14 cellular contexts compared by ENCODE assay signal in genomic region chr9:73050887-73051550, GRCh38.
A peak's percentile ranks its signal among the peaks of the same experiment; 100 is the strongest.
DNase-seq lines count a peak whose midpoint lies in the region; ATAC-seq, FAIRE-seq and TF ChIP-seq lines count a peak whose summit lies in the region.
"Had no signal": no experiment of that assay in that cellular context is flagged by ENCODE, and none has a peak within 500 bp of the region (broad histone marks: within the 10 kb centered on the region; RNA-seq: fewer than 3 reads in every experiment).

No MANE protein-coding gene starts in this region.

- CTCF ChIA-PET in H1 (lab: Charles Lee; ENCODE audit: partially characterized antibody): interaction anchor here (1.1 to 2.0 kb wide), 4 partner anchors 9 to 179 kb away, joined by 3 to 5 read pairs (median 4); no protein-coding TSS in a partner anchor

- H2BK5ac ChIP-seq in H1 (ENCODE audit: low read depth, low read length): no peak overlapping the region
- H2BK5ac ChIP-seq in mesendoderm (ENCODE audit: low read length): no peak overlapping the region

- no peak overlapping the region for H2BK12ac ChIP-seq in H1 (ENCODE audit: low read depth, low read length)

- H3K4me3 Mint-ChIP-seq in progenitor cell of endocrine pancreas (ENCODE audit: low read depth): no peak overlapping the region
- H3K4me3 Mint-ChIP-seq: activated naive CD4-positive, alpha-beta T cell treated with anti-CD3 and anti-CD28 coated beads, Interleukin-2, amount 10 ng/mL, durations not matched to agents 7 days and 5 days had no signal

- no peak overlapping the region for H2AK5ac ChIP-seq in H1 (ENCODE audit: low read depth, low read length)
- no peak overlapping the region for H2AK5ac ChIP-seq in mesendoderm (ENCODE audit: low read length)

- H4K20me1 ChIP-seq in H1 (replicated peaks in 1 of 2; ENCODE audit: control insufficient read depth in 1 of 2, insufficient read depth in 2 of 2, low read length in 2 of 2): no peaks in the 10 kb centered on the region

- FAIRE-seq in H1 (lab: Jason Lieb, UNC): peak; percentile 36

- H3K9me3 ChIP-seq in H1 (ENCODE audit: insufficient read depth in 2 of 2, low read depth in 1 of 2, low read length in 1 of 2): no peaks in the 10 kb centered on the region
- H3K9me3 ChIP-seq: ovary had no signal

- no peak for TF ChIP-seq EP300 in H1 (IDR thresholded peaks at IDR 0.05; ENCODE audit: borderline replicate concordance in 1 of 2, low read depth in 2 of 2, low read length in 2 of 2)

- H4K5ac ChIP-seq in H1 (ENCODE audit: insufficient read length, low read depth, low read length) (peak overlapping the region; percentile 52), mesendoderm (ENCODE audit: low read length) (no peak overlapping the region)

- H3K23ac ChIP-seq in H1 (ENCODE audit: insufficient read length) (no peak overlapping the region), mesendoderm (ENCODE audit: low read length) (no peak overlapping the region)

- TF ChIP-seq POLR2A in H1 (IDR thresholded peaks at IDR 0.05; ENCODE audit: control extremely low read depth in 1 of 2, low read depth in 2 of 2, low read length in 2 of 2) (no peak), erythroblast (IDR thresholded peaks at IDR 0.05; ENCODE audit: low read length) (no peak)

- H3K27me3 ChIP-seq in H1 (replicated peaks in 1 of 4; ENCODE audit: control insufficient read depth in 3 of 4, extremely low read depth in 1 of 4, insufficient read depth in 3 of 4, low read length in 3 of 4): no peaks in the 10 kb centered on the region
- H3K27me3 ChIP-seq in mesendoderm (ENCODE audit: insufficient read depth, low read length, poor library complexity): no peaks in the 10 kb centered on the region
- H3K27me3 ChIP-seq: ovary had no signal

- H3K14ac ChIP-seq in H1 (ENCODE audit: insufficient read length): no peak overlapping the region

- H3K4me2 ChIP-seq in H1 (ENCODE audit: insufficient read depth in 1 of 2, low read depth in 2 of 2, low read length in 2 of 2) (peak overlapping the region; percentile 31 to 56; a peak in 3 of 4 replicates), mesendoderm (ENCODE audit: low read length) (no peak overlapping the region)

- POLR2A ChIA-PET in H1 (lab: Charles Lee; ENCODE audit: partially characterized antibody): interaction anchor here (1.8 kb wide), 1 partner anchor 13 kb away, joined by 5 read pairs; no protein-coding TSS in a partner anchor

- H3K9me3 Mint-ChIP-seq in progenitor cell of endocrine pancreas (ENCODE audit: low read depth): no peaks in the 10 kb centered on the region
- H3K9me3 Mint-ChIP-seq: activated naive CD4-positive, alpha-beta T cell treated with anti-CD3 and anti-CD28 coated beads, Interleukin-2, amount 10 ng/mL, durations not matched to agents 7 days and 5 days had no signal

- peaks cover 8% of the 10 kb centered on the region for H3K27me3 Mint-ChIP-seq in progenitor cell of endocrine pancreas
- H3K27me3 Mint-ChIP-seq: activated naive CD4-positive, alpha-beta T cell treated with anti-CD3 and anti-CD28 coated beads, Interleukin-2, amount 10 ng/mL, durations not matched to agents 7 days and 5 days had no signal

- peaks cover 0 to 11% (median under 1%) of the 10 kb centered on the region in 4 experiments; a peak in 2 of 7 replicates for H3K4me1 ChIP-seq in H1 (replicated peaks in 1 of 4; ENCODE audit: control insufficient read depth in 3 of 4, insufficient read depth in 4 of 4, low read length in 3 of 4)
- no peaks in the 10 kb centered on the region for H3K4me1 ChIP-seq in mesendoderm (ENCODE audit: control insufficient read depth, low read depth, low read length)

- 36% methylated on average over 7 of the region's 7 CpGs; no CpG with 5 or more reads in 1 of the 2 experiments for WGBS in H1 (ENCODE audit: extremely low coverage in 1 of 2, insufficient coverage in 1 of 2, insufficient read length in 1 of 2, insufficient replicate concordance in 2 of 2, low coverage in 1 of 2, low lambda C conversion rate in 2 of 2, missing lambda C conversion rate in 1 of 2), 2 experiments
- WGBS in mesendoderm (ENCODE audit: extremely low coverage, insufficient coverage, low lambda C conversion rate): no CpG with 5 or more reads among the region's 7 CpGs

- DNase-seq in Daoy (ENCODE audit: low read depth) (peak; percentile 4), HuH-7 (ENCODE audit: low spot score) (peak; percentile 10), H1 (ENCODE audit: low read depth in 1 of 2, low spot score in 2 of 2) (no peak), mesendoderm (peak; percentile 91), progenitor cell of endocrine pancreas (ENCODE audit: low spot score, unreplicated experiment) (no peak), erythroblast (lab: John Stamatoyannopoulos, UW) (no peak)
- DNase-seq: activated naive CD4-positive, alpha-beta T cell treated with anti-CD3 and anti-CD28 coated beads, Interleukin-2, amount 10 ng/mL, durations not matched to agents 7 days and 5 days; Calu3; NCI-H2081 treated with DMSO at 0.1 percent for 48 hours; ovary; stimulated activated CD4-positive, alpha-beta T cell treated with anti-CD3 and anti-CD28 coated beads, Interleukin-15, amount 100 ng/mL, for 24 hours had no signal

- TF ChIP-seq RAD21 in H1 (IDR thresholded peaks at IDR 0.05 in 1 of 2, conservative IDR thresholded peaks at IDR 0.05 in 1 of 2; ENCODE audit: low read depth in 2 of 2, low read length in 2 of 2): no peak

- TF ChIP-seq CTCF in H1 (IDR thresholded peaks at IDR 0.05; ENCODE audit: control extremely low read depth in 1 of 3, insufficient read depth in 1 of 3, low read depth in 1 of 3, low read length in 3 of 3) (no peak), progenitor cell of endocrine pancreas (IDR thresholded peaks at IDR 0.05; ENCODE audit: unreplicated experiment) (no peak)

- H4K8ac ChIP-seq in H1 (ENCODE audit: extremely low read depth, insufficient read depth, low read length) (no peak overlapping the region), mesendoderm (ENCODE audit: low read depth, low read length) (no peak overlapping the region)

- H3K36me3 Mint-ChIP-seq in progenitor cell of endocrine pancreas (ENCODE audit: insufficient read depth): no peaks in the 10 kb centered on the region
- H3K36me3 Mint-ChIP-seq: activated naive CD4-positive, alpha-beta T cell treated with anti-CD3 and anti-CD28 coated beads, Interleukin-2, amount 10 ng/mL, durations not matched to agents 7 days and 5 days had no signal

- H3K36me3 ChIP-seq in H1 (ENCODE audit: control insufficient read depth in 2 of 4, insufficient read depth in 4 of 4, low read length in 3 of 4) (no peaks in the 10 kb centered on the region), mesendoderm (ENCODE audit: control insufficient read depth, insufficient read depth, low read length) (no peaks in the 10 kb centered on the region)
- H3K36me3 ChIP-seq: ovary had no signal

- no peaks in the 10 kb centered on the region for H3K79me1 ChIP-seq in H1 (ENCODE audit: low read depth, low read length)
- H3K79me1 ChIP-seq in mesendoderm (ENCODE audit: low read length): no peaks in the 10 kb centered on the region

- H2BK20ac ChIP-seq in H1 (ENCODE audit: low read length): no peak overlapping the region

- peak overlapping the region in 2 of 4 experiments; percentile 2 to 33; a peak in 1 of 8 replicates for H3K4me3 ChIP-seq in H1 (ENCODE audit: extremely low read depth in 1 of 4, insufficient read depth in 2 of 4, low read depth in 3 of 4, low read length in 4 of 4)
- H3K4me3 ChIP-seq in mesendoderm (ENCODE audit: low read length): no peak overlapping the region
- H3K4me3 ChIP-seq: ovary had no signal

- no peak overlapping the region for H3K9ac ChIP-seq in H1 (replicated peaks in 1 of 4; ENCODE audit: extremely low read depth in 1 of 4, low read depth in 3 of 4, low read length in 3 of 4)
- no peak overlapping the region for H3K9ac ChIP-seq in mesendoderm (ENCODE audit: low read length)

- H3K27ac Mint-ChIP-seq in progenitor cell of endocrine pancreas: no peak overlapping the region
- H3K27ac Mint-ChIP-seq: activated naive CD4-positive, alpha-beta T cell treated with anti-CD3 and anti-CD28 coated beads, Interleukin-2, amount 10 ng/mL, durations not matched to agents 7 days and 5 days had no signal

- no peaks in the 10 kb centered on the region for H3K23me2 ChIP-seq in H1 (ENCODE audit: low read depth, low read length)

- H3K79me2 ChIP-seq in H1 (ENCODE audit: control insufficient read depth in 1 of 2, insufficient read depth in 2 of 2, low read length in 2 of 2) (no peaks in the 10 kb centered on the region), mesendoderm (ENCODE audit: control insufficient read depth, insufficient read depth, low read length) (no peaks in the 10 kb centered on the region)

- no peak for ATAC-seq in HG03025 (IDR thresholded peaks at IDR 0.05; ENCODE audit: low FRiP score, unreplicated experiment)
- no peak for ATAC-seq in GM18502 (IDR thresholded peaks at IDR 0.05; ENCODE audit: poor library complexity, unreplicated experiment)
- ATAC-seq: activated CD4-positive, CD25-positive, alpha-beta regulatory T cell treated with anti-CD3 and anti-CD28 coated beads, Interleukin-2, amount 50 U/mL, for 24 hours had no signal

- H2BK120ac ChIP-seq in H1 (replicated peaks; ENCODE audit: low read depth, low read length) (no peak overlapping the region), mesendoderm (ENCODE audit: low read depth, low read length) (no peak overlapping the region)

- no peak overlapping the region for H2BK15ac ChIP-seq in H1 (ENCODE audit: low read length)
- H2BK15ac ChIP-seq in mesendoderm (replicated peaks; ENCODE audit: low read depth): peak overlapping the region; percentile 19

- H3K4me1 Mint-ChIP-seq in progenitor cell of endocrine pancreas (ENCODE audit: low read depth): no peaks in the 10 kb centered on the region
- H3K4me1 Mint-ChIP-seq: activated naive CD4-positive, alpha-beta T cell treated with anti-CD3 and anti-CD28 coated beads, Interleukin-2, amount 10 ng/mL, durations not matched to agents 7 days and 5 days had no signal

- H3K56ac ChIP-seq in H1 (replicated peaks; ENCODE audit: insufficient read length, low read depth, low read length) (no peak overlapping the region), mesendoderm (ENCODE audit: low read length) (no peak overlapping the region)

- H2AFZ ChIP-seq in H1 (ENCODE audit: low read length): no peak overlapping the region

- H3K27ac ChIP-seq in H1 (ENCODE audit: low read depth, low read length) (no peak overlapping the region), mesendoderm (ENCODE audit: low read depth, low read length) (no peak overlapping the region)
- H3K27ac ChIP-seq: ovary had no signal

- H3K18ac ChIP-seq in H1 (ENCODE audit: extremely low read depth, low read length) (no peak overlapping the region), mesendoderm (ENCODE audit: low read length) (no peak overlapping the region)

- H3K4ac ChIP-seq in H1 (replicated peaks; ENCODE audit: insufficient read length, low read depth, low read length) (no peak overlapping the region), mesendoderm (ENCODE audit: low read depth, low read length) (no peak overlapping the region)

- H4K91ac ChIP-seq in H1 (replicated peaks; ENCODE audit: insufficient read length, low read length): no peak overlapping the region

TF ChIP-seq in H1, 55 proteins besides CTCF, POLR2A, EP300 and RAD21 (continues in another document):
- TF ChIP-seq FOSL1 (IDR thresholded peaks at IDR 0.05; ENCODE audit: insufficient read depth, low read depth, low read length) (no peak), BRCA1 (IDR thresholded peaks at IDR 0.05; ENCODE audit: low read depth, low read length) (no peak), RXRA (IDR thresholded peaks at IDR 0.05; ENCODE audit: insufficient read depth, low read depth, low read length) (no peak), EGR1 (IDR thresholded peaks at IDR 0.05; ENCODE audit: borderline replicate concordance, low read depth, low read length) (no peak)

Comparison
In these comparisons a context has a peak if more than half of its experiments do, and no peak if none do; other contexts are left out.
1. DNase-seq: peak in Daoy (single experiment), HuH-7 (single experiment) and mesendoderm (single experiment); none in H1 (0 of 2), progenitor cell of endocrine pancreas (single experiment) and erythroblast (0 of 2).